Comparison of ENCODE assay signal across 7 cellular contexts in genomic region chr2:27891063-27891819, GRCh38.
DNase-seq lines count a peak whose midpoint lies in the region; ATAC-seq and TF ChIP-seq lines count a peak whose summit lies in the region.

No MANE protein-coding gene starts in this region.

- H3K9me3 Mint-ChIP-seq in memory B cell: no peaks in the 10 kb centered on the region

- peak overlapping the region; percentile 94 for H3K4me3 Mint-ChIP-seq in memory B cell

- in situ Hi-C loops in GM13977 (cut with MboI; ENCODE audit: low pct_unique_long_range_greater_than_20kb, low sequenced_read_pairs, unreplicated experiment): no loop called here

- H3K27ac Mint-ChIP-seq in memory B cell: peak overlapping the region; percentile 100

- DNase-seq in GM13977 (ENCODE audit: low spot score): peak; percentile 77
- peak; percentile 71 for DNase-seq in NCI-H748 (lab: John Stamatoyannopoulos, UW; ENCODE audit: unreplicated experiment)
- peak; percentile 90 for DNase-seq in activated CD8-positive, alpha-beta memory T cell treated with anti-CD3 and anti-CD28 coated beads for 24 hours
- peak; percentile 94 for DNase-seq in effector CD4-positive, alpha-beta T cell
- DNase-seq in memory B cell (ENCODE audit: low spot score in 2 of 2): peak; percentile 94 to 97
- DNase-seq in stimulated activated CD8-positive, alpha-beta memory T cell treated with anti-CD3 and anti-CD28 coated beads, Interleukin-12 subunit alpha, Interleukin-12 subunit beta, amount 100 ng/mL, for 4 hours (ENCODE audit: low read depth): peak; percentile 81

- no peaks in the 10 kb centered on the region for H3K27me3 Mint-ChIP-seq in memory B cell

- ATAC-seq in HG03045 (IDR thresholded peaks at IDR 0.05; ENCODE audit: unreplicated experiment) (peak; percentile 19), memory B cell (ENCODE audit: low read depth) (peak; percentile 64)

- TF ChIP-seq CTCF in GM13977 (IDR thresholded peaks at IDR 0.05; ENCODE audit: extremely low read depth, insufficient read depth, missing control alignments): no peak

- peaks cover 14% of the 10 kb centered on the region for H3K36me3 Mint-ChIP-seq in memory B cell

- peaks cover 21% of the 10 kb centered on the region for H3K4me1 Mint-ChIP-seq in memory B cell

Comparison
In these comparisons a context has a peak if more than half of its experiments do, and no peak if none do; other contexts are left out.
1. Peak in every context shown above with its lines: DNase-seq and ATAC-seq.